Comparison of ENCODE assay signal across 1 cellular context in genomic region chr22:38163844-38164577, GRCh38.
TF ChIP-seq lines count a peak whose summit lies in the region.

No MANE protein-coding gene starts in this region.

TF ChIP-seq in HepG2, 621 proteins besides CTCF, POLR2A, EP300 and RAD21 (continued from another document and continues in another):
- TF ChIP-seq, protein P1, sequence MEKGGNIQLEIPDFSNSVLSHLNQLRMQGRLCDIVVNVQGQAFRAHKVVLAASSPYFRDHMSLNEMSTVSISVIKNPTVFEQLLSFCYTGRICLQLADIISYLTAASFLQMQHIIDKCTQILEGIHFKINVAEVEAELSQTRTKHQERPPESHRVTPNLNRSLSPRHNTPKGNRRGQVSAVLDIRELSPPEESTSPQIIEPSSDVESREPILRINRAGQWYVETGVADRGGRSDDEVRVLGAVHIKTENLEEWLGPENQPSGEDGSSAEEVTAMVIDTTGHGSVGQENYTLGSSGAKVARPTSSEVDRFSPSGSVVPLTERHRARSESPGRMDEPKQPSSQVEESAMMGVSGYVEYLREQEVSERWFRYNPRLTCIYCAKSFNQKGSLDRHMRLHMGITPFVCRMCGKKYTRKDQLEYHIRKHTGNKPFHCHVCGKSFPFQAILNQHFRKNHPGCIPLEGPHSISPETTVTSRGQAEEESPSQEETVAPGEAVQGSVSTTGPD (CRISPR knock-in tag; IDR thresholded peaks at IDR 0.05) = no peak
- TF ChIP-seq, protein P2, sequence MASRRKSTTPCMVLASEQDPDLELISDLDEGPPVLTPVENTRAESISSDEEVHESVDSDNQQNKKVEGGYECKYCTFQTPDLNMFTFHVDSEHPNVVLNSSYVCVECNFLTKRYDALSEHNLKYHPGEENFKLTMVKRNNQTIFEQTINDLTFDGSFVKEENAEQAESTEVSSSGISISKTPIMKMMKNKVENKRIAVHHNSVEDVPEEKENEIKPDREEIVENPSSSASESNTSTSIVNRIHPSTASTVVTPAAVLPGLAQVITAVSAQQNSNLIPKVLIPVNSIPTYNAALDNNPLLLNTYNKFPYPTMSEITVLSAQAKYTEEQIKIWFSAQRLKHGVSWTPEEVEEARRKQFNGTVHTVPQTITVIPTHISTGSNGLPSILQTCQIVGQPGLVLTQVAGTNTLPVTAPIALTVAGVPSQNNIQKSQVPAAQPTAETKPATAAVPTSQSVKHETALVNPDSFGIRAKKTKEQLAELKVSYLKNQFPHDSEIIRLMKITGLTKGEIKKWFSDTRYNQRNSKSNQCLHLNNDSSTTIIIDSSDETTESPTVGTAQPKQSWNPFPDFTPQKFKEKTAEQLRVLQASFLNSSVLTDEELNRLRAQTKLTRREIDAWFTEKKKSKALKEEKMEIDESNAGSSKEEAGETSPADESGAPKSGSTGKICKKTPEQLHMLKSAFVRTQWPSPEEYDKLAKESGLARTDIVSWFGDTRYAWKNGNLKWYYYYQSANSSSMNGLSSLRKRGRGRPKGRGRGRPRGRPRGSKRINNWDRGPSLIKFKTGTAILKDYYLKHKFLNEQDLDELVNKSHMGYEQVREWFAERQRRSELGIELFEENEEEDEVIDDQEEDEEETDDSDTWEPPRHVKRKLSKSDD (CRISPR knock-in tag; IDR thresholded peaks at IDR 0.05; ENCODE audit: low read depth) = no peak
- TF ChIP-seq EED (CRISPR knock-in tag; IDR thresholded peaks at IDR 0.05) (no peak), SOX5 (CRISPR knock-in tag; IDR thresholded peaks at IDR 0.05; ENCODE audit: borderline replicate concordance) (peak; percentile 66), SSRP1 (CRISPR knock-in tag; IDR thresholded peaks at IDR 0.05) (no peak), ZNF7 (CRISPR knock-in tag; IDR thresholded peaks at IDR 0.05) (peak; percentile 91), NFIC (IDR thresholded peaks at IDR 0.05; ENCODE audit: low read length) (no peak), HNF1B (CRISPR knock-in tag; IDR thresholded peaks at IDR 0.05) (peak; percentile 89), FOXA1 (IDR thresholded peaks at IDR 0.05) (no peak), FOXA1 (CRISPR knock-in tag; IDR thresholded peaks at IDR 0.05) (peak; percentile 81), ZNF530 (CRISPR knock-in tag; IDR thresholded peaks at IDR 0.05; ENCODE audit: low read depth) (no peak), SNAI1 (CRISPR knock-in tag; IDR thresholded peaks at IDR 0.05; ENCODE audit: borderline replicate concordance) (0 out of 2 replicates have a peak, but pooled peaks have one; percentile 11), SRY (CRISPR knock-in tag; IDR thresholded peaks at IDR 0.05) (no peak), SPEN (CRISPR knock-in tag; IDR thresholded peaks at IDR 0.05; ENCODE audit: low read depth) (no peak), MZF1 (CRISPR knock-in tag; IDR thresholded peaks at IDR 0.05; ENCODE audit: borderline replicate concordance) (no peak), SMAD1 (CRISPR knock-in tag; IDR thresholded peaks at IDR 0.05; ENCODE audit: borderline replicate concordance, low read depth) (no peak), ZNF337 (CRISPR knock-in tag; IDR thresholded peaks at IDR 0.05; ENCODE audit: borderline replicate concordance, low read depth) (no peak), ZNF800 (CRISPR knock-in tag; IDR thresholded peaks at IDR 0.05) (no peak), ZNF704 (CRISPR knock-in tag; IDR thresholded peaks at IDR 0.05; ENCODE audit: borderline replicate concordance) (no peak), SCMH1 (CRISPR knock-in tag; IDR thresholded peaks at IDR 0.05; ENCODE audit: borderline replicate concordance) (no peak)
- TF ChIP-seq, protein P3, sequence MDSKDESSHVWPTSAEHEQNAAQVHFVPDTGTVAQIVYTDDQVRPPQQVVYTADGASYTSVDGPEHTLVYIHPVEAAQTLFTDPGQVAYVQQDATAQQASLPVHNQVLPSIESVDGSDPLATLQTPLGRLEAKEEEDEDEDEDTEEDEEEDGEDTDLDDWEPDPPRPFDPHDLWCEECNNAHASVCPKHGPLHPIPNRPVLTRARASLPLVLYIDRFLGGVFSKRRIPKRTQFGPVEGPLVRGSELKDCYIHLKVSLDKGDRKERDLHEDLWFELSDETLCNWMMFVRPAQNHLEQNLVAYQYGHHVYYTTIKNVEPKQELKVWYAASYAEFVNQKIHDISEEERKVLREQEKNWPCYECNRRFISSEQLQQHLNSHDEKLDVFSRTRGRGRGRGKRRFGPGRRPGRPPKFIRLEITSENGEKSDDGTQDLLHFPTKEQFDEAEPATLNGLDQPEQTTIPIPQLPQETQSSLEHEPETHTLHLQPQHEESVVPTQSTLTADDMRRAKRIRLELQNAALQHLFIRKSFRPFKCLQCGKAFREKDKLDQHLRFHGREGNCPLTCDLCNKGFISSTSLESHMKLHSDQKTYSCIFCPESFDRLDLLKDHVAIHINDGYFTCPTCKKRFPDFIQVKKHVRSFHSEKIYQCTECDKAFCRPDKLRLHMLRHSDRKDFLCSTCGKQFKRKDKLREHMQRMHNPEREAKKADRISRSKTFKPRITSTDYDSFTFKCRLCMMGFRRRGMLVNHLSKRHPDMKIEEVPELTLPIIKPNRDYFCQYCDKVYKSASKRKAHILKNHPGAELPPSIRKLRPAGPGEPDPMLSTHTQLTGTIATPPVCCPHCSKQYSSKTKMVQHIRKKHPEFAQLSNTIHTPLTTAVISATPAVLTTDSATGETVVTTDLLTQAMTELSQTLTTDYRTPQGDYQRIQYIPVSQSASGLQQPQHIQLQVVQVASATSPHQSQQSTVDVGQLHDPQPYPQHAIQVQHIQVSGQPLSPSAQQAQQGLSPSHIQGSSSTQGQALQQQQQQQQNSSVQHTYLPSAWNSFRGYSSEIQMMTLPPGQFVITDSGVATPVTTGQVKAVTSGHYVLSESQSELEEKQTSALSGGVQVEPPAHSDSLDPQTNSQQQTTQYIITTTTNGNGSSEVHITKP (CRISPR knock-in tag; IDR thresholded peaks at IDR 0.05; ENCODE audit: low read depth) = peak; percentile 34; the same call in 1 of the 2 replicates
- TF ChIP-seq, protein P4, sequence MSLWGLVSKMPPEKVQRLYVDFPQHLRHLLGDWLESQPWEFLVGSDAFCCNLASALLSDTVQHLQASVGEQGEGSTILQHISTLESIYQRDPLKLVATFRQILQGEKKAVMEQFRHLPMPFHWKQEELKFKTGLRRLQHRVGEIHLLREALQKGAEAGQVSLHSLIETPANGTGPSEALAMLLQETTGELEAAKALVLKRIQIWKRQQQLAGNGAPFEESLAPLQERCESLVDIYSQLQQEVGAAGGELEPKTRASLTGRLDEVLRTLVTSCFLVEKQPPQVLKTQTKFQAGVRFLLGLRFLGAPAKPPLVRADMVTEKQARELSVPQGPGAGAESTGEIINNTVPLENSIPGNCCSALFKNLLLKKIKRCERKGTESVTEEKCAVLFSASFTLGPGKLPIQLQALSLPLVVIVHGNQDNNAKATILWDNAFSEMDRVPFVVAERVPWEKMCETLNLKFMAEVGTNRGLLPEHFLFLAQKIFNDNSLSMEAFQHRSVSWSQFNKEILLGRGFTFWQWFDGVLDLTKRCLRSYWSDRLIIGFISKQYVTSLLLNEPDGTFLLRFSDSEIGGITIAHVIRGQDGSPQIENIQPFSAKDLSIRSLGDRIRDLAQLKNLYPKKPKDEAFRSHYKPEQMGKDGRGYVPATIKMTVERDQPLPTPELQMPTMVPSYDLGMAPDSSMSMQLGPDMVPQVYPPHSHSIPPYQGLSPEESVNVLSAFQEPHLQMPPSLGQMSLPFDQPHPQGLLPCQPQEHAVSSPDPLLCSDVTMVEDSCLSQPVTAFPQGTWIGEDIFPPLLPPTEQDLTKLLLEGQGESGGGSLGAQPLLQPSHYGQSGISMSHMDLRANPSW (CRISPR knock-in tag; IDR thresholded peaks at IDR 0.05; ENCODE audit: borderline replicate concordance) = no peak
- TF ChIP-seq, protein P5, sequence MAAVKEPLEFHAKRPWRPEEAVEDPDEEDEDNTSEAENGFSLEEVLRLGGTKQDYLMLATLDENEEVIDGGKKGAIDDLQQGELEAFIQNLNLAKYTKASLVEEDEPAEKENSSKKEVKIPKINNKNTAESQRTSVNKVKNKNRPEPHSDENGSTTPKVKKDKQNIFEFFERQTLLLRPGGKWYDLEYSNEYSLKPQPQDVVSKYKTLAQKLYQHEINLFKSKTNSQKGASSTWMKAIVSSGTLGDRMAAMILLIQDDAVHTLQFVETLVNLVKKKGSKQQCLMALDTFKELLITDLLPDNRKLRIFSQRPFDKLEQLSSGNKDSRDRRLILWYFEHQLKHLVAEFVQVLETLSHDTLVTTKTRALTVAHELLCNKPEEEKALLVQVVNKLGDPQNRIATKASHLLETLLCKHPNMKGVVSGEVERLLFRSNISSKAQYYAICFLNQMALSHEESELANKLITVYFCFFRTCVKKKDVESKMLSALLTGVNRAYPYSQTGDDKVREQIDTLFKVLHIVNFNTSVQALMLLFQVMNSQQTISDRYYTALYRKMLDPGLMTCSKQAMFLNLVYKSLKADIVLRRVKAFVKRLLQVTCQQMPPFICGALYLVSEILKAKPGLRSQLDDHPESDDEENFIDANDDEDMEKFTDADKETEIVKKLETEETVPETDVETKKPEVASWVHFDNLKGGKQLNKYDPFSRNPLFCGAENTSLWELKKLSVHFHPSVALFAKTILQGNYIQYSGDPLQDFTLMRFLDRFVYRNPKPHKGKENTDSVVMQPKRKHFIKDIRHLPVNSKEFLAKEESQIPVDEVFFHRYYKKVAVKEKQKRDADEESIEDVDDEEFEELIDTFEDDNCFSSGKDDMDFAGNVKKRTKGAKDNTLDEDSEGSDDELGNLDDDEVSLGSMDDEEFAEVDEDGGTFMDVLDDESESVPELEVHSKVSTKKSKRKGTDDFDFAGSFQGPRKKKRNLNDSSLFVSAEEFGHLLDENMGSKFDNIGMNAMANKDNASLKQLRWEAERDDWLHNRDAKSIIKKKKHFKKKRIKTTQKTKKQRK (IDR thresholded peaks at IDR 0.05; ENCODE audit: low read length) = no peak
- TF ChIP-seq, protein P6, sequence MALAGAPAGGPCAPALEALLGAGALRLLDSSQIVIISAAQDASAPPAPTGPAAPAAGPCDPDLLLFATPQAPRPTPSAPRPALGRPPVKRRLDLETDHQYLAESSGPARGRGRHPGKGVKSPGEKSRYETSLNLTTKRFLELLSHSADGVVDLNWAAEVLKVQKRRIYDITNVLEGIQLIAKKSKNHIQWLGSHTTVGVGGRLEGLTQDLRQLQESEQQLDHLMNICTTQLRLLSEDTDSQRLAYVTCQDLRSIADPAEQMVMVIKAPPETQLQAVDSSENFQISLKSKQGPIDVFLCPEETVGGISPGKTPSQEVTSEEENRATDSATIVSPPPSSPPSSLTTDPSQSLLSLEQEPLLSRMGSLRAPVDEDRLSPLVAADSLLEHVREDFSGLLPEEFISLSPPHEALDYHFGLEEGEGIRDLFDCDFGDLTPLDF (CRISPR knock-in tag; IDR thresholded peaks at IDR 0.05) = no peak
- TF ChIP-seq, protein P7, sequence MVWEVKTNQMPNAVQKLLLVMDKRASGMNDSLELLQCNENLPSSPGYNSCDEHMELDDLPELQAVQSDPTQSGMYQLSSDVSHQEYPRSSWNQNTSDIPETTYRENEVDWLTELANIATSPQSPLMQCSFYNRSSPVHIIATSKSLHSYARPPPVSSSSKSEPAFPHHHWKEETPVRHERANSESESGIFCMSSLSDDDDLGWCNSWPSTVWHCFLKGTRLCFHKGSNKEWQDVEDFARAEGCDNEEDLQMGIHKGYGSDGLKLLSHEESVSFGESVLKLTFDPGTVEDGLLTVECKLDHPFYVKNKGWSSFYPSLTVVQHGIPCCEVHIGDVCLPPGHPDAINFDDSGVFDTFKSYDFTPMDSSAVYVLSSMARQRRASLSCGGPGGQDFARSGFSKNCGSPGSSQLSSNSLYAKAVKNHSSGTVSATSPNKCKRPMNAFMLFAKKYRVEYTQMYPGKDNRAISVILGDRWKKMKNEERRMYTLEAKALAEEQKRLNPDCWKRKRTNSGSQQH (CRISPR knock-in tag; IDR thresholded peaks at IDR 0.05; ENCODE audit: low read depth) = 0 out of 2 replicates have a peak, but pooled peaks have one; percentile 55
